In the genomic region with DNA sequence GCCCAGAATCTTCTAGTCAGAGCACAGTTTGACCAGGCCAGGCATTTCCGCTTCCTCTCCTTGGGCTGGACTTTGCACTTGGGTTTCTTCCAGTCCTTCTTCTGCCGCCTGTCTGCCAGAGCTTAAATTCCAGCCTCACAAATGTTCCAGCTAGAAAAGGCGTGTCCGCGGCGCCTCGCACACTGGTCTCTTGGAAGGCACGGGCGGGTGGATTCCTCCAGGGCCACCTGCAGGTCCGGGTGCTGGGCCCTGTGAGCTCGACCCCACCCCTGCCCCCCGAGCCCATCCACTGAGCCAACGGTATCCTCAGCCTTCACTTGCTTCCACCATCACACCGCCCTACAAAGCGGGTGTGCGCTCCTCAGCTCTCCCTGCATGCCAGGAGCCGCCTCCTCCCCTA, we compare ENCODE assay signal across 24 cellular contexts.
A peak's percentile ranks its signal among the peaks of the same experiment; 100 is the strongest.
DNase-seq lines count a peak whose midpoint lies in the region; ATAC-seq, FAIRE-seq and TF ChIP-seq lines count a peak whose summit lies in the region.
"Had no signal": no experiment of that assay in that cellular context is flagged by ENCODE, and none has a peak within 500 bp of the region (broad histone marks: within the 10 kb centered on the region; RNA-seq: fewer than 3 reads in every experiment).

No MANE protein-coding gene starts in this region.

- H3K79me1 ChIP-seq in IMR-90 (ENCODE audit: low read depth in 1 of 2, low read length in 2 of 2): no peaks in the 10 kb centered on the region

- no peak for TF ChIP-seq CTCF in IMR-90 (conservative IDR thresholded peaks at IDR 0.05; ENCODE audit: low read depth, low read length)
- no peak for TF ChIP-seq CTCF in kidney (IDR thresholded peaks at IDR 0.05; ENCODE audit: borderline replicate concordance, extremely low read depth, insufficient read depth)
- TF ChIP-seq CTCF in activated CD8-positive, alpha-beta T cell treated with anti-CD3 and anti-CD28 coated beads for 36 hours (IDR thresholded peaks at IDR 0.05): no peak

- no peaks in the 10 kb centered on the region for H4K20me1 ChIP-seq in IMR-90 (ENCODE audit: insufficient read depth, low read length)
- H4K20me1 ChIP-seq: BLaER1 had no signal

- dilution Hi-C loops in IMR-90 (cut with HindIII; ENCODE audit: low sequenced_read_pairs, unreplicated experiment): no loop called here

- H3K9me3 ChIP-seq in HUES48 (ENCODE audit: control insufficient read depth, insufficient read depth, low read length) (peaks cover 98% of the 10 kb centered on the region), IMR-90 (ENCODE audit: control insufficient read depth, insufficient read depth, low read length) (peaks cover 9% of the 10 kb centered on the region), kidney (ENCODE audit: control insufficient read depth in 1 of 2, low read length in 2 of 2) (no peaks in the 10 kb centered on the region)

- H3K4me1 ChIP-seq in HUES48 (ENCODE audit: control insufficient read depth, insufficient read depth, low read length) (no peaks in the 10 kb centered on the region), IMR-90 (ENCODE audit: control insufficient read depth, insufficient read depth, low read length) (no peaks in the 10 kb centered on the region), kidney (ENCODE audit: control insufficient read depth in 1 of 2, insufficient read depth in 1 of 2, low read depth in 1 of 2, low read length in 2 of 2) (no peaks in the 10 kb centered on the region)
- H3K4me1 ChIP-seq: BE2C, BLaER1 had no signal

- H3K9ac ChIP-seq in HUES48 (ENCODE audit: low read depth, low read length) (no peak overlapping the region), IMR-90 (ENCODE audit: low read depth, low read length) (no peak overlapping the region), kidney (ENCODE audit: low read length in 2 of 2) (no peak overlapping the region)
- H3K9ac ChIP-seq: BLaER1 had no signal

- no peak overlapping the region for H3K56ac ChIP-seq in IMR-90 (ENCODE audit: extremely low read depth, insufficient read depth, low read length)

- no peak for ATAC-seq in IMR-90 (ENCODE audit: low read depth)
- ATAC-seq in activated CD8-positive, alpha-beta T cell treated with anti-CD3 and anti-CD28 coated beads for 36 hours: no peak

- H4K91ac ChIP-seq in IMR-90 (ENCODE audit: insufficient read depth, low read depth, low read length): no peak overlapping the region

- no peaks in the 10 kb centered on the region for H3K4me1 Mint-ChIP-seq in activated CD8-positive, alpha-beta T cell treated with anti-CD3 and anti-CD28 coated beads for 36 hours (ENCODE audit: low read depth)
- H3K4me1 Mint-ChIP-seq: CD14-positive monocyte; CD4-positive, alpha-beta memory T cell; CD4-positive, CD25-positive, alpha-beta regulatory T cell; CD8-positive, alpha-beta memory T cell had no signal

- H3K27me3 ChIP-seq in HUES48 (ENCODE audit: control insufficient read depth, insufficient read depth, low read length) (no peaks in the 10 kb centered on the region), IMR-90 (ENCODE audit: control insufficient read depth, insufficient read depth, low read length) (no peaks in the 10 kb centered on the region)
- H3K27me3 ChIP-seq: BE2C, BLaER1 had no signal

- TF ChIP-seq RAD21 in IMR-90 (IDR thresholded peaks at IDR 0.05; ENCODE audit: low read length): no peak

- no peak overlapping the region for H3K14ac ChIP-seq in IMR-90 (replicated peaks; ENCODE audit: low read depth, low read length)

- no peak overlapping the region for H3K4me3 Mint-ChIP-seq in activated CD8-positive, alpha-beta T cell treated with anti-CD3 and anti-CD28 coated beads for 36 hours
- H3K4me3 Mint-ChIP-seq: CD14-positive monocyte; CD4-positive, alpha-beta memory T cell; CD4-positive, CD25-positive, alpha-beta regulatory T cell; CD8-positive, alpha-beta memory T cell had no signal

- TF ChIP-seq POLR2A in IMR-90 (IDR thresholded peaks at IDR 0.05; ENCODE audit: low read depth, low read length): no peak

- intact Hi-C loops in IMR-90 (cut with micrococcal nuclease) (no loop called here), kidney (cut with DNase I) (no loop called here), posterior vena cava (cut with DNase I) (no loop called here)
- intact Hi-C loops in activated CD8-positive, alpha-beta T cell treated with anti-CD3 and anti-CD28 coated beads for 36 hours (cut with micrococcal nuclease): no loop called here

- H3K27ac Mint-ChIP-seq in activated CD8-positive, alpha-beta T cell treated with anti-CD3 and anti-CD28 coated beads for 36 hours: no peak overlapping the region
- H3K27ac Mint-ChIP-seq: CD14-positive monocyte; CD4-positive, alpha-beta memory T cell; CD4-positive, CD25-positive, alpha-beta regulatory T cell; CD8-positive, alpha-beta memory T cell had no signal

- no peak for FAIRE-seq in kidney (lab: Jason Lieb, UNC)
- FAIRE-seq: D721Med, G401.6, GM12891, GM19239 had no signal

- no peak overlapping the region for H2BK20ac ChIP-seq in IMR-90 (ENCODE audit: low read depth, low read length)

- H2BK5ac ChIP-seq in IMR-90 (ENCODE audit: low read depth, low read length, poor library complexity, severe bottlenecking): no peak overlapping the region

- no peak overlapping the region for H4K8ac ChIP-seq in IMR-90 (ENCODE audit: low read depth in 2 of 2, low read length in 2 of 2)

- H2AFZ ChIP-seq in IMR-90 (replicated peaks; ENCODE audit: low read length, poor library complexity): peak overlapping the region; percentile 33

- H3K27ac ChIP-seq in HUES48 (ENCODE audit: low read depth, low read length) (no peak overlapping the region), IMR-90 (ENCODE audit: insufficient read depth, low read length) (no peak overlapping the region), kidney (ENCODE audit: low read depth in 2 of 2, low read length in 2 of 2) (no peak overlapping the region)
- H3K27ac ChIP-seq: BLaER1 had no signal

- no peak overlapping the region for H2BK120ac ChIP-seq in IMR-90 (ENCODE audit: low read depth, low read length)

- H3K4ac ChIP-seq in IMR-90 (ENCODE audit: low read depth, low read length): no peak overlapping the region

- H2BK15ac ChIP-seq in IMR-90 (ENCODE audit: low read depth, low read length): no peak overlapping the region

- no peaks in the 10 kb centered on the region for H3K27me3 Mint-ChIP-seq in activated CD8-positive, alpha-beta T cell treated with anti-CD3 and anti-CD28 coated beads for 36 hours
- H3K27me3 Mint-ChIP-seq: CD4-positive, alpha-beta memory T cell; CD4-positive, CD25-positive, alpha-beta regulatory T cell; CD8-positive, alpha-beta memory T cell had no signal

- 58% methylated on average over 11 of the region's 17 CpGs; no CpG with 5 or more reads in 1 of the 2 experiments for WGBS in IMR-90 (ENCODE audit: extremely low coverage in 2 of 2, insufficient read length in 1 of 2), 2 experiments

- H3K4me3 ChIP-seq in HUES48 (ENCODE audit: low read depth, low read length) (0 out of 2 replicates have a peak overlapping the region, but pooled peaks have one; percentile 10), IMR-90 (ENCODE audit: insufficient read depth, low read depth, low read length) (no peak overlapping the region), kidney (ENCODE audit: low read length in 2 of 2) (no peak overlapping the region)
- H3K4me3 ChIP-seq: BLaER1 had no signal

- no peaks in the 10 kb centered on the region for H3K9me1 ChIP-seq in IMR-90 (ENCODE audit: insufficient read depth, low read length)

- H3K23ac ChIP-seq in IMR-90 (ENCODE audit: low read depth, low read length): no peak overlapping the region

- in situ Hi-C loops in IMR-90 (cut with MboI; ENCODE audit: low sequenced_read_pairs): no loop called here

- H3K36me3 ChIP-seq in HUES48 (ENCODE audit: control insufficient read depth, insufficient read depth, low read length) (no peaks in the 10 kb centered on the region), IMR-90 (ENCODE audit: control insufficient read depth, insufficient read depth, low read length) (no peaks in the 10 kb centered on the region), kidney (ENCODE audit: control insufficient read depth in 1 of 2, insufficient read depth in 2 of 2, low read length in 2 of 2) (no peaks in the 10 kb centered on the region)
- H3K36me3 ChIP-seq: BE2C, BLaER1 had no signal

- DNase-seq in IMR-90 (no peak), kidney (peak; percentile 59), posterior vena cava (ENCODE audit: low spot score) (peak; percentile 75), SKM-1 (lab: John Stamatoyannopoulos, UW; ENCODE audit: unreplicated experiment) (no peak), SW 1271 (lab: John Stamatoyannopoulos, UW) (no peak), NCI-H1694 (lab: John Stamatoyannopoulos, UW) (no peak)
- no peak for DNase-seq in activated CD8-positive, alpha-beta T cell treated with anti-CD3 and anti-CD28 coated beads for 36 hours
- DNase-seq: 8988T; ACHN; BE2C; C1 segment of cervical spinal cord; CD4-positive, alpha-beta memory T cell; CD4-positive, CD25-positive, alpha-beta regulatory T cell; CD8-positive, alpha-beta memory T cell; COR-L47; DMS79 treated with DMSO at 0.1 percent for 48 hours; GF-D8 had no signal

- BruUV-seq in IMR-90 (replicated peaks; lab: Mats Ljungman, UMichigan): no TSS peak

- H3K9me3 Mint-ChIP-seq in activated CD8-positive, alpha-beta T cell treated with anti-CD3 and anti-CD28 coated beads for 36 hours: peaks cover 31% of the 10 kb centered on the region

- no peak overlapping the region for H2AK5ac ChIP-seq in IMR-90 (ENCODE audit: low read depth, low read length)

- POLR2A ChIA-PET in IMR-90 (lab: Charles Lee; ENCODE audit: unreplicated experiment): no interaction called here
- POLR2A ChIA-PET in activated CD8-positive, alpha-beta T cell treated with anti-CD3 and anti-CD28 coated beads for 36 hours (lab: Charles Lee): no interaction called here

- H3K18ac ChIP-seq in IMR-90 (ENCODE audit: low read depth, low read length): no peak overlapping the region

- CTCF ChIA-PET in IMR-90 (lab: Yijun Ruan, JAX): no interaction called here
- CTCF ChIA-PET in activated CD8-positive, alpha-beta T cell treated with anti-CD3 and anti-CD28 coated beads for 36 hours (lab: Charles Lee): no interaction called here

- H2AK9ac ChIP-seq in IMR-90 (replicated peaks; ENCODE audit: low read depth, low read length, poor library complexity): no peak overlapping the region

- H3K4me2 ChIP-seq in IMR-90 (ENCODE audit: low read depth, low read length): no peak overlapping the region
- H3K4me2 ChIP-seq: BLaER1 had no signal

- H4K5ac ChIP-seq in IMR-90 (ENCODE audit: low read depth, low read length): no peak overlapping the region

- no peaks in the 10 kb centered on the region for H3K36me3 Mint-ChIP-seq in activated CD8-positive, alpha-beta T cell treated with anti-CD3 and anti-CD28 coated beads for 36 hours (ENCODE audit: low read depth)
- H3K36me3 Mint-ChIP-seq: CD14-positive monocyte; CD4-positive, alpha-beta memory T cell; CD4-positive, CD25-positive, alpha-beta regulatory T cell; CD8-positive, alpha-beta memory T cell had no signal

TF ChIP-seq in IMR-90, 13 proteins besides CTCF, POLR2A, EP300 and RAD21 (continues in another document):
- no peak for TF ChIP-seq MXI1 (IDR thresholded peaks at IDR 0.05; ENCODE audit: borderline replicate concordance, low read depth, low read length)

Comparison
In these comparisons a context has a peak if more than half of its experiments do, and no peak if none do; other contexts are left out.
1. DNase-seq: peak in kidney (single experiment) and posterior vena cava (single experiment); none in IMR-90 (single experiment), activated CD8-positive, alpha-beta T cell treated with anti-CD3 and anti-CD28 coated beads for 36 hours (single experiment), SKM-1 (single experiment), SW 1271 (0 of 2) and NCI-H1694 (single experiment).